Comparison of ENCODE assay signal across 7 cellular contexts in the genomic region with DNA sequence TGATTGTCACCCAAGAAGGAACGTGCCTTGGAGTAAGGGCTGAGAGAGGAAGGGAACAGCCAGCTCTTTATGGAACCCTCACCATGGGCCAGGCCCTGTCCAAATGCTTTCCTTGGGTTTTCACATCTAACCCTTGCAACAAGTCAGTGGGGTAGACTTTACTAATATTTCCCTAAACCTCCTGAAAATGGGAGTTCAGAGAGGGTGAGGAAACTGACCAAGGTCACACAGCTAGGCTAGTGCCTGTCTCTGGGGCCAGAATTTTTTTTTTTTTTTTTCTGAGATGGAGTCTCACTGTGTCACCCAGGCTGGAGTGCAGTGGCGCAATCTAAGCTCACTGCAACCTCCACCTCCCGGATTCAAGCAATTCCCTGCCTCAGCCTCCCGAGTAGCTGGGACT. TPM values are rescaled to one million over a fixed set of nuclear protein-coding genes. Genes with fewer than 3 reads are reported as not detected.
DNase-seq lines count a peak whose midpoint lies in the region; ATAC-seq, FAIRE-seq and TF ChIP-seq lines count a peak whose summit lies in the region.
"Not testable (repeated sequence)": the region's sequence is repeated elsewhere in the genome, so short reads cannot be mapped to it uniquely, and the experiment has no call there.

No MANE protein-coding gene starts in this region.

- H3K9me3 Mint-ChIP-seq in H9, neural progenitor cell: not testable (repeated sequence)

- H3K4me1 Mint-ChIP-seq in H9 (peaks cover 7 to 17% of the 10 kb centered on the region in 2 experiments), neural progenitor cell (peaks cover 25% of the 10 kb centered on the region)

- H4K8ac ChIP-seq in H9 (replicated peaks; ENCODE audit: insufficient read length, low read depth, low read length): not testable (repeated sequence)

- in situ Hi-C loops in K562 (cut with MboI): not testable (repeated sequence)

- not testable (repeated sequence) for H3K9ac ChIP-seq in H9 (ENCODE audit: extremely low read depth, insufficient read length, low read length); K562 (ENCODE audit: insufficient read depth in 1 of 2, low read depth in 2 of 2, low read length in 2 of 2); neural progenitor cell

- H2AFZ ChIP-seq in H9 (ENCODE audit: low read length): not testable (repeated sequence)
- H2AFZ ChIP-seq in K562 (ENCODE audit: low read depth, low read length) (0 out of 2 replicates have a peak overlapping the region, but pooled peaks have one; percentile 86), neural progenitor cell (replicated peaks) (peak overlapping the region; percentile 30)

- not testable (repeated sequence) for H3K79me1 ChIP-seq in H9 (ENCODE audit: insufficient read depth, low read depth, low read length, poor library complexity, severe bottlenecking)

- CTCF ChIA-PET in K562 (lab: Yijun Ruan, JAX; ENCODE audit: low intra/inter-chr PET ratio): not testable (repeated sequence)

- TF ChIP-seq RAD21 in K562 (CRISPR knock-in tag; conservative IDR thresholded peaks at IDR 0.05 in 1 of 2, IDR thresholded peaks at IDR 0.05 in 1 of 2): not testable (repeated sequence)

- not testable (repeated sequence) for H2BK20ac ChIP-seq in H9 (ENCODE audit: low read depth, low read length, poor library complexity, severe bottlenecking)

- peak overlapping the region in 1 of 3 experiments; percentile 87; a peak in 1 of 7 replicates for H3K27ac Mint-ChIP-seq in H9
- not testable (repeated sequence) for H3K27ac Mint-ChIP-seq in neural progenitor cell

- H3K23me2 ChIP-seq in H9 (ENCODE audit: insufficient read length, low read depth, low read length, poor library complexity, severe bottlenecking): not testable (repeated sequence)

- H3K4me1 ChIP-seq in H9 (ENCODE audit: insufficient read depth, low read length); K562 (replicated peaks in 1 of 2; ENCODE audit: control insufficient read depth in 2 of 2, insufficient read depth in 2 of 2, low read length in 2 of 2); cardiac muscle cell (ENCODE audit: low read depth); neural progenitor cell; psoas muscle; upper lobe of right lung: not testable (repeated sequence)
- peaks cover 15% of the 10 kb centered on the region for H3K4me1 ChIP-seq in lower lobe of right lung

- not testable (repeated sequence) for DNase-seq in H9; K562 (ENCODE audit: extremely low read depth in 1 of 4, low spot score in 3 of 4); cardiac muscle cell (ENCODE audit: low read depth in 1 of 2, low spot score in 1 of 2); lower lobe of right lung; neural progenitor cell (ENCODE audit: low spot score); psoas muscle; upper lobe of right lung

- H3T11ph ChIP-seq in H9 (ENCODE audit: low read length): not testable (repeated sequence)

- not testable (repeated sequence) for H3K23ac ChIP-seq in H9 (ENCODE audit: insufficient read length, low read depth, low read length)

- not testable (repeated sequence) for H3K4me2 ChIP-seq in H9 (ENCODE audit: insufficient read depth, insufficient read length, low read length); K562 (ENCODE audit: insufficient read depth, low read length); neural progenitor cell

- not testable (repeated sequence) for ATAC-seq in K562, lower lobe of right lung, upper lobe of right lung
- ATAC-seq in psoas muscle: peak in 1 of 4 donors; percentile 2

- peak overlapping the region; percentile 22; the same call in 1 of the 2 replicates for H3K14ac ChIP-seq in H9 (ENCODE audit: insufficient read depth, low read length)

- H2BK12ac ChIP-seq in H9 (ENCODE audit: insufficient read length, low read depth, low read length): not testable (repeated sequence)

- not testable (repeated sequence) for H3K79me2 ChIP-seq in H9 (ENCODE audit: insufficient read depth, low read length); K562 (ENCODE audit: control insufficient read depth, insufficient read depth, low read length); neural progenitor cell (ENCODE audit: low read depth)

- TF ChIP-seq POLR2A in K562 (conservative IDR thresholded peaks at IDR 0.05): not testable (repeated sequence)

- H3K27ac ChIP-seq in H9 (ENCODE audit: insufficient read length, low read depth, low read length); K562 (ENCODE audit: extremely low read depth, low read depth, low read length); neural progenitor cell: not testable (repeated sequence)
- H3K27ac ChIP-seq in cardiac muscle cell (peak overlapping the region; percentile 22), lower lobe of right lung (peak overlapping the region; percentile 50), psoas muscle (peak overlapping the region; percentile 62), upper lobe of right lung (peak overlapping the region; percentile 65)

- H4K20me1 ChIP-seq in H9 (ENCODE audit: control insufficient read depth, insufficient read depth, insufficient read length); K562 (replicated peaks; ENCODE audit: control insufficient read depth, insufficient read depth, low read length); neural progenitor cell (ENCODE audit: low read depth): not testable (repeated sequence)

- FAIRE-seq in K562 (lab: Jason Lieb, UNC): not testable (repeated sequence)

- H4K5ac ChIP-seq in H9 (ENCODE audit: insufficient read length, low read depth, low read length): not testable (repeated sequence)

- H3K18ac ChIP-seq in H9 (ENCODE audit: insufficient read length, low read depth, low read length): not testable (repeated sequence)

- intact Hi-C loops in K562 (cut with micrococcal nuclease); lower lobe of right lung (cut with DNase I); psoas muscle (cut with DNase I); upper lobe of right lung (cut with DNase I): not testable (repeated sequence)

- not testable (repeated sequence) for H3K27me3 ChIP-seq in H9 (ENCODE audit: insufficient read depth, low read length); K562 (ENCODE audit: control insufficient read depth in 2 of 2, insufficient read depth in 2 of 2, low read length in 2 of 2); cardiac muscle cell; lower lobe of right lung (ENCODE audit: low read depth); neural progenitor cell; psoas muscle (ENCODE audit: insufficient read depth in 3 of 3, low read length in 2 of 3); upper lobe of right lung

- TF ChIP-seq EP300 in K562 (IDR thresholded peaks at IDR 0.05; ENCODE audit: low read length): not testable (repeated sequence)

- not testable (repeated sequence) for BruUV-seq in K562 (replicated peaks; lab: Mats Ljungman, UMichigan)

- POLR2A ChIA-PET in K562 (lab: Yijun Ruan, JAX): not testable (repeated sequence)

- no CpG with 5 or more reads among the region's 4 CpGs for WGBS in H9 (ENCODE audit: extremely low coverage, insufficient read length, low lambda C conversion rate)
- WGBS in K562 (ENCODE audit: insufficient coverage, low coverage, missing lambda C conversion rate): 20% methylated on average over 1 of the region's 4 CpGs
- WGBS in psoas muscle, 3 donors: 79 to 86% (median 79%) methylated on average over 4 of the region's 4 CpGs

- H3K9me1 ChIP-seq in K562 (ENCODE audit: control insufficient read depth, insufficient read depth, low read length): not testable (repeated sequence)

- H3K36me3 Mint-ChIP-seq in H9 (ENCODE audit: insufficient read depth in 1 of 3, low read depth in 3 of 3); neural progenitor cell: not testable (repeated sequence)

- H2BK120ac ChIP-seq in H9 (ENCODE audit: low read depth, low read length, poor library complexity, severe bottlenecking): not testable (repeated sequence)

- H2BK5ac ChIP-seq in H9 (ENCODE audit: insufficient read length, low read length): not testable (repeated sequence)

- not testable (repeated sequence) for H3K4me3 ChIP-seq in K562, cardiac muscle cell, lower lobe of right lung, neural progenitor cell, psoas muscle, upper lobe of right lung

- not testable (repeated sequence) for H3K4ac ChIP-seq in H9 (ENCODE audit: low read depth, low read length)

- H2BK15ac ChIP-seq in H9 (ENCODE audit: low read depth, low read length): not testable (repeated sequence)

- H3K36me3 ChIP-seq in K562 (ENCODE audit: control insufficient read depth, insufficient read depth, low read length); cardiac muscle cell; lower lobe of right lung; neural progenitor cell; psoas muscle (ENCODE audit: insufficient read depth in 1 of 2, low read depth in 1 of 2); upper lobe of right lung: not testable (repeated sequence)

- not testable (repeated sequence) for H4K91ac ChIP-seq in H9 (ENCODE audit: insufficient read length, low read depth, low read length)

- H3K4me3 Mint-ChIP-seq in H9, neural progenitor cell: not testable (repeated sequence)

- not testable (repeated sequence) for H3K9me3 ChIP-seq in H9 (ENCODE audit: control insufficient read depth, low read depth, low read length); K562 (replicated peaks; ENCODE audit: control insufficient read depth, insufficient read depth, low read depth, low read length); cardiac muscle cell (ENCODE audit: low read depth); lower lobe of right lung; neural progenitor cell (ENCODE audit: low read depth); psoas muscle; upper lobe of right lung

- TF ChIP-seq CTCF in H9 (conservative IDR thresholded peaks at IDR 0.05); K562 (IDR thresholded peaks at IDR 0.05 in 2 of 3, conservative IDR thresholded peaks at IDR 0.05 in 1 of 3; ENCODE audit: insufficient read depth in 2 of 3, low read depth in 1 of 3, low read length in 3 of 3); cardiac muscle cell (IDR thresholded peaks at IDR 0.05; ENCODE audit: low read depth, low read length); lower lobe of right lung (IDR thresholded peaks at IDR 0.05); neural progenitor cell (IDR thresholded peaks at IDR 0.05); psoas muscle (IDR thresholded peaks at IDR 0.05); upper lobe of right lung (IDR thresholded peaks at IDR 0.05): not testable (repeated sequence)

- not testable (repeated sequence) for H3F3A ChIP-seq in neural progenitor cell (ENCODE audit: low read depth)

- not testable (repeated sequence) for H3K27me3 Mint-ChIP-seq in H9 (ENCODE audit: low read depth); neural progenitor cell (ENCODE audit: insufficient read depth, low read depth)

- not testable (repeated sequence) for H2AK5ac ChIP-seq in H9 (ENCODE audit: insufficient read length, low read length)

- not testable (repeated sequence) for H3K56ac ChIP-seq in H9 (ENCODE audit: insufficient read length, low read depth, low read length)

RNA-seq across cellular contexts. Expression of gene EP300, which starts 42.6 kb away (rescaled TPM):
- 132 and 136 TPM in 2 replicates for total RNA-seq in H9 (2021)
- total RNA-seq in K562 (2011; cell fraction: chromatin; rRNA removed; ENCODE audit: low replicate concordance): 119 and 226 TPM in 2 replicates
- 62.4 and 69.7 TPM in 2 replicates for total RNA-seq in K562 (2011; cell fraction: nucleolus; rRNA removed)
- total RNA-seq in K562 (2011; cell fraction: nucleoplasm; rRNA removed): 115 and 158 TPM in 2 replicates
- 10.9 and 12.3 TPM in 2 replicates for total RNA-seq in K562 (2014; rRNA removed)
- total RNA-seq in K562 (2014; rRNA removed; fragmentation: Illumina TruSeq; extraction: Trizol): 12.0 TPM in 2 replicates
- total RNA-seq in K562 (2015; rRNA removed; fragmentation: Illumina TruSeq; extraction: Trizol): 10.4 and 10.6 TPM in 2 replicates
- 27.9 and 28.6 TPM in 2 replicates for total RNA-seq in K562 (2021)
- 5.7 and 9.2 TPM in 2 replicates for polyA plus RNA-seq in K562 (2011; rRNA removed)
- 7.2 and 8.2 TPM in 2 replicates for polyA plus RNA-seq in K562 (2011; cell fraction: cytosol; rRNA removed)
- 24.3 and 35.7 TPM in 2 replicates for polyA plus RNA-seq in K562 (2011; cell fraction: nucleus; rRNA removed)
- 17.2 and 17.7 TPM in 2 replicates for polyA plus RNA-seq in K562 (2012)
- 20.8 and 24.5 TPM in 2 replicates for polyA plus RNA-seq in K562 (2014; fragmentation: Illumina TruSeq; extraction: Trizol)
- 1 to 10 TPM; 2.2 to 4.0 TPM for polyA plus RNA-seq in K562 (2014; fragmentation: Nextera tagmentation; extraction: Ambion mirVana)
- 10.5 and 12.7 TPM in 2 replicates for polyA plus RNA-seq in K562 (2014; rRNA removed)
- polyA minus RNA-seq in K562 (2011; rRNA and poly(A)+ RNA removed): 26.7 and 40.2 TPM in 2 replicates
- polyA minus RNA-seq in K562 (2011; cell fraction: cytosol; rRNA and poly(A)+ RNA removed): 21.4 and 35.3 TPM in 2 replicates
- 34.9 and 44.5 TPM in 2 replicates for polyA minus RNA-seq in K562 (2011; cell fraction: nucleus; rRNA and poly(A)+ RNA removed)
- total RNA-seq in cardiac muscle cell: 47.0 and 60.1 TPM in 2 replicates
- 28.5 and 36.6 TPM in 2 replicates for polyA plus RNA-seq in cardiac muscle cell
- 73.7 TPM for total RNA-seq in lower lobe of right lung
- total RNA-seq in neural progenitor cell (ENCODE audit: low replicate concordance): 57.9 and 66.6 TPM in 2 replicates
- 10 to 100 TPM; 31.0 to 40.7 (median 35.3) TPM for total RNA-seq in psoas muscle
- 10 to 100 TPM in 1 of 3 donors, 1 to 10 TPM in 2; 6.2 to 20.5 (median 7.0) TPM for polyA plus RNA-seq in psoas muscle
- 78.9 TPM for total RNA-seq in upper lobe of right lung
